ENCODE assay signal across 2 cellular contexts in genomic region chr5:72152506-72152905, GRCh38.
TF ChIP-seq lines count a peak whose summit lies in the region.

No MANE protein-coding gene starts in this region.

TF ChIP-seq in SK-N-SH, 30 proteins besides CTCF, POLR2A, EP300 and RAD21 (continued from another document):
- TF ChIP-seq FOSL2 (IDR thresholded peaks at IDR 0.05; ENCODE audit: borderline replicate concordance, low read depth) (0 out of 2 replicates have a peak, but pooled peaks have one; percentile 11), CHD2 (IDR thresholded peaks at IDR 0.05; ENCODE audit: low read length, partially characterized antibody) (no peak), NRF1 (IDR thresholded peaks at IDR 0.05; ENCODE audit: low read depth, low read length) (no peak)

TF ChIP-seq in SK-N-SH treated with all-trans-retinoic acid at 6 μM for 48 hours, 23 proteins besides CTCF, POLR2A, EP300 and RAD21:
- TF ChIP-seq, protein P1, sequence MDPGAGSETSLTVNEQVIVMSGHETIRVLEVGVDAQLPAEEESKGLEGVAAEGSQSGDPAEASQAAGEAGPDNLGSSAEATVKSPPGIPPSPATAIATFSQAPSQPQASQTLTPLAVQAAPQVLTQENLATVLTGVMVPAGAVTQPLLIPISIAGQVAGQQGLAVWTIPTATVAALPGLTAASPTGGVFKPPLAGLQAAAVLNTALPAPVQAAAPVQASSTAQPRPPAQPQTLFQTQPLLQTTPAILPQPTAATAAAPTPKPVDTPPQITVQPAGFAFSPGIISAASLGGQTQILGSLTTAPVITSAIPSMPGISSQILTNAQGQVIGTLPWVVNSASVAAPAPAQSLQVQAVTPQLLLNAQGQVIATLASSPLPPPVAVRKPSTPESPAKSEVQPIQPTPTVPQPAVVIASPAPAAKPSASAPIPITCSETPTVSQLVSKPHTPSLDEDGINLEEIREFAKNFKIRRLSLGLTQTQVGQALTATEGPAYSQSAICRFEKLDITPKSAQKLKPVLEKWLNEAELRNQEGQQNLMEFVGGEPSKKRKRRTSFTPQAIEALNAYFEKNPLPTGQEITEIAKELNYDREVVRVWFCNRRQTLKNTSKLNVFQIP (CRISPR knock-in tag; IDR thresholded peaks at IDR 0.05; ENCODE audit: borderline replicate concordance, low read depth) = no peak
- TF ChIP-seq OSR1 (CRISPR knock-in tag; IDR thresholded peaks at IDR 0.05) = no peak
- no peak for TF ChIP-seq ZNF565 (CRISPR knock-in tag; conservative IDR thresholded peaks at IDR 0.05; ENCODE audit: low read depth)
- no peak for TF ChIP-seq ZC3H10 (CRISPR knock-in tag; IDR thresholded peaks at IDR 0.05)
- no peak for TF ChIP-seq PPARA (CRISPR knock-in tag; IDR thresholded peaks at IDR 0.05; ENCODE audit: borderline replicate concordance)
